Comparison of ENCODE assay signal across 23 cellular contexts in the genomic region with DNA sequence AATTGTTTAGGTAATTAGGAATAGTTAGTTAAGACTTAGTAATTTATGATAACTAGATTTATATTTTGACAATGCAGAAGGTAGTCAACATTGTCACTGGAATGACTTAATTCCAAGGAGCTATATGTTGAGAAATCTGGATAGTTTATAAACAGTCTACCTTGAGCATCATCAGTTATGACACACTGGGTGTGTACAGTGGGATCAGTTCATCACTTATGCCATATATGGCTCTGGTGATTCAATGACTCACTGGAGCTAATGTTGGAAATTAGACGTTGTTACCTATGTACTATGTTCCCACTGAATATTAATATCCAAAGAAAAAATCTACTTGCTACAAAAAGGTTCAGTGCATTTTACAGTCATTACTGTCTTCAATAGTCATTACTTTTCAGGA. TPM values are rescaled to one million over a fixed set of nuclear protein-coding genes. Genes with fewer than 3 reads are reported as not detected.
A peak's percentile ranks its signal among the peaks of the same experiment; 100 is the strongest.
DNase-seq lines count a peak whose midpoint lies in the region; ATAC-seq and TF ChIP-seq lines count a peak whose summit lies in the region.
"Had no signal": no experiment of that assay in that cellular context is flagged by ENCODE, and none has a peak within 500 bp of the region (broad histone marks: within the 10 kb centered on the region; RNA-seq: fewer than 3 reads in every experiment).

No MANE protein-coding gene starts in this region.

- no peaks in the 10 kb centered on the region for H3K9me3 ChIP-seq in mammary epithelial cell (replicated peaks; ENCODE audit: insufficient read depth, low read length)
- H3K9me3 ChIP-seq: HAP-1 had no signal

- H3K27ac ChIP-seq in mammary epithelial cell (ENCODE audit: insufficient read depth, low read depth, low read length): peak overlapping the region; percentile 66

- H3K9me3 Mint-ChIP-seq in activated T-cell treated with anti-CD3 and anti-CD28 coated beads, Interleukin-2, amount 50 U/mL, for 24 hours: no peaks in the 10 kb centered on the region
- H3K9me3 Mint-ChIP-seq: activated naive CD8-positive, alpha-beta T cell treated with anti-CD3 and anti-CD28 coated beads, Interleukin-2, amount 10 ng/mL, durations not matched to agents 7 days and 5 days; activated T-helper 2 cell treated with anti-CD3 and anti-CD28 coated beads, Interferon-gamma antibody, Interleukin-2, Interleukin-4, amounts not matched to agents 10 μg/mL and 5 μg/mL and 100 μg/mL, durations not matched to agents 14 hours and 24 hours and 36 hours; immature natural killer cell; T-helper 1 cell treated with Interleukin-12 subunit alpha and Interleukin-12 subunit beta and Interleukin-4 antibody, amounts not matched to agents 30 μg/mL and 1 μg/mL, for 36 hours had no signal

- no peak overlapping the region for H3K4me2 ChIP-seq in mammary epithelial cell (ENCODE audit: insufficient read depth, low read depth, low read length)

- WGBS in mammary epithelial cell (ENCODE audit: low coverage, missing lambda C conversion rate): 0% methylated on average over 1 of the region's 1 CpG

- no peaks in the 10 kb centered on the region for H4K20me1 ChIP-seq in mammary epithelial cell (ENCODE audit: insufficient read depth, low read length)

- H3K4me1 ChIP-seq in mammary epithelial cell (ENCODE audit: insufficient read depth, low read length): peaks cover 4% of the 10 kb centered on the region
- H3K4me1 ChIP-seq: HAP-1 had no signal

- peak; percentile 69 for ATAC-seq in left colon
- ATAC-seq: Panc1 had no signal

- CTCF ChIA-PET in mammary epithelial cell (lab: Charles Lee; ENCODE audit: low non-redundant PET): interaction anchor here (0.6 kb wide), 1 partner anchor 1978 kb away, joined by 5 read pairs; no protein-coding TSS in a partner anchor

- in situ Hi-C loops in mammary epithelial cell (cut with MboI; ENCODE audit: low sequenced_read_pairs in 2 of 2): no loop called here

- no peak for TF ChIP-seq CTCF in mammary epithelial cell (conservative IDR thresholded peaks at IDR 0.05 in 1 of 2, IDR thresholded peaks at IDR 0.05 in 1 of 2; ENCODE audit: extremely low read depth in 1 of 2, insufficient read depth in 1 of 2, low read depth in 1 of 2, low read length in 2 of 2)

- no peak overlapping the region for H3K4me3 Mint-ChIP-seq in activated T-cell treated with anti-CD3 and anti-CD28 coated beads, Interleukin-2, amount 50 U/mL, for 24 hours
- H3K4me3 Mint-ChIP-seq: activated naive CD8-positive, alpha-beta T cell treated with anti-CD3 and anti-CD28 coated beads, Interleukin-2, amount 10 ng/mL, durations not matched to agents 7 days and 5 days; CD14-positive monocyte; immature natural killer cell; T-helper 1 cell treated with Interleukin-12 subunit alpha and Interleukin-12 subunit beta and Interleukin-4 antibody, amounts not matched to agents 30 μg/mL and 1 μg/mL, for 36 hours had no signal

- no TSS peak for BruUV-seq in mammary epithelial cell (replicated peaks; lab: Mats Ljungman, UMichigan)

- no peaks in the 10 kb centered on the region for H3K4me1 Mint-ChIP-seq in activated T-cell treated with anti-CD3 and anti-CD28 coated beads, Interleukin-2, amount 50 U/mL, for 24 hours (ENCODE audit: low read depth)
- H3K4me1 Mint-ChIP-seq: activated naive CD8-positive, alpha-beta T cell treated with anti-CD3 and anti-CD28 coated beads, Interleukin-2, amount 10 ng/mL, durations not matched to agents 7 days and 5 days; immature natural killer cell had no signal

- intact Hi-C loops in mammary epithelial cell (cut with micrococcal nuclease): no loop called here
- intact Hi-C loops in left colon (cut with DNase I, micrococcal nuclease): no loop called here

- no peak overlapping the region for H3K4me3 ChIP-seq in mammary epithelial cell (replicated peaks in 1 of 3; ENCODE audit: insufficient read depth in 1 of 3, low read depth in 2 of 3, low read length in 3 of 3)
- H3K4me3 ChIP-seq: HAP-1 had no signal

- peak overlapping the region; percentile 50 for H2AFZ ChIP-seq in mammary epithelial cell (ENCODE audit: low read depth, low read length)

- no peak overlapping the region for H3K9ac ChIP-seq in mammary epithelial cell (ENCODE audit: insufficient read depth, low read length)

- H3K36me3 ChIP-seq in mammary epithelial cell (ENCODE audit: insufficient read depth, low read length): no peaks in the 10 kb centered on the region
- H3K36me3 ChIP-seq: HAP-1 had no signal

- peaks cover 3% of the 10 kb centered on the region for H3K27me3 Mint-ChIP-seq in activated T-cell treated with anti-CD3 and anti-CD28 coated beads, Interleukin-2, amount 50 U/mL, for 24 hours

- no peaks in the 10 kb centered on the region for H3K36me3 Mint-ChIP-seq in activated T-cell treated with anti-CD3 and anti-CD28 coated beads, Interleukin-2, amount 50 U/mL, for 24 hours (ENCODE audit: low read depth)
- H3K36me3 Mint-ChIP-seq: activated naive CD8-positive, alpha-beta T cell treated with anti-CD3 and anti-CD28 coated beads, Interleukin-2, amount 10 ng/mL, durations not matched to agents 7 days and 5 days; CD14-positive monocyte; immature natural killer cell had no signal

- H3K79me2 ChIP-seq in mammary epithelial cell (ENCODE audit: insufficient read depth, low read length): no peaks in the 10 kb centered on the region

- dilution Hi-C loops in mammary epithelial cell (cut with HindIII; ENCODE audit: low sequenced_read_pairs): no loop called here

- H3K27me3 ChIP-seq in mammary epithelial cell (ENCODE audit: insufficient read depth, low read length): no peaks in the 10 kb centered on the region

- DNase-seq in ELR (ENCODE audit: low read depth) (peak; percentile 74), M059J (ENCODE audit: low read depth) (peak; percentile 9), mammary epithelial cell (peak; percentile 92), left colon (no peak), NCI-H524 (lab: John Stamatoyannopoulos, UW) (no peak), UCSD-AML1 (lab: John Stamatoyannopoulos, UW; ENCODE audit: unreplicated experiment) (no peak)
- no peak for DNase-seq in activated CD4-positive, alpha-beta T cell treated with anti-CD3 and anti-CD28 coated beads for 4 hours
- DNase-seq in activated T-cell treated with anti-CD3 and anti-CD28 coated beads, Interleukin-2, amount 50 U/mL, for 24 hours: no peak
- DNase-seq: activated CD4-positive, alpha-beta T cell treated with anti-CD3 and anti-CD28 coated beads, Interleukin-2, amount 50 U/mL, for 1 hour; activated naive CD8-positive, alpha-beta T cell treated with anti-CD3 and anti-CD28 coated beads, Interleukin-2, amount 10 ng/mL, durations not matched to agents 7 days and 5 days; cortex of kidney; immature natural killer cell; NCI-H1105 treated with DMSO at 0.1 percent for 48 hours; NCI-H2029 treated with DMSO at 0.1 percent for 48 hours; NCI-H510A; NK-92 treated with Interleukin-12 subunit alpha and Interleukin-12 subunit beta, amount 100 ng/mL, for 24 hours; stimulated activated CD4-positive, alpha-beta T cell treated with anti-CD3 and anti-CD28 coated beads, Interleukin-2, amount 100 ng/mL, for 48 hours; stimulated activated naive CD4-positive, alpha-beta T cell had no signal

- no peak overlapping the region for H3K27ac Mint-ChIP-seq in activated T-cell treated with anti-CD3 and anti-CD28 coated beads, Interleukin-2, amount 50 U/mL, for 24 hours
- H3K27ac Mint-ChIP-seq: activated naive CD8-positive, alpha-beta T cell treated with anti-CD3 and anti-CD28 coated beads, Interleukin-2, amount 10 ng/mL, durations not matched to agents 7 days and 5 days; activated T-helper 2 cell treated with anti-CD3 and anti-CD28 coated beads, Interferon-gamma antibody, Interleukin-2, Interleukin-4, amounts not matched to agents 10 μg/mL and 5 μg/mL and 100 μg/mL, durations not matched to agents 14 hours and 24 hours and 36 hours; CD14-positive monocyte; immature natural killer cell; T-helper 1 cell treated with Interleukin-12 subunit alpha and Interleukin-12 subunit beta and Interleukin-4 antibody, amounts not matched to agents 30 μg/mL and 1 μg/mL, for 36 hours had no signal

RNA-seq across cellular contexts. Expression of gene ITPRID2, which starts 34.1 kb away (rescaled TPM):
- total RNA-seq in M059J (2014; rRNA removed; shearing (Covaris generic)): 149 and 237 TPM in 2 replicates
- total RNA-seq in mammary epithelial cell (100 to 1,000 TPM; 145 to 168 TPM), left colon (100 to 1,000 TPM; 287 to 367 TPM)
- 42.1 TPM for polyA plus RNA-seq in mammary epithelial cell
- polyA minus RNA-seq in mammary epithelial cell: 60.9 TPM

Comparison
In these comparisons a context has a peak if more than half of its experiments do, and no peak if none do; other contexts are left out.
1. DNase-seq: peak in ELR (single experiment), M059J (single experiment) and mammary epithelial cell (single experiment); none in left colon (0 of 2), NCI-H524 (0 of 2), activated CD4-positive, alpha-beta T cell treated with anti-CD3 and anti-CD28 coated beads for 4 hours (0 of 2), UCSD-AML1 (single experiment) and activated T-cell treated with anti-CD3 and anti-CD28 coated beads, Interleukin-2, amount 50 U/mL, for 24 hours (single experiment).